Comparison of ENCODE assay signal across 13 cellular contexts in the genomic region with DNA sequence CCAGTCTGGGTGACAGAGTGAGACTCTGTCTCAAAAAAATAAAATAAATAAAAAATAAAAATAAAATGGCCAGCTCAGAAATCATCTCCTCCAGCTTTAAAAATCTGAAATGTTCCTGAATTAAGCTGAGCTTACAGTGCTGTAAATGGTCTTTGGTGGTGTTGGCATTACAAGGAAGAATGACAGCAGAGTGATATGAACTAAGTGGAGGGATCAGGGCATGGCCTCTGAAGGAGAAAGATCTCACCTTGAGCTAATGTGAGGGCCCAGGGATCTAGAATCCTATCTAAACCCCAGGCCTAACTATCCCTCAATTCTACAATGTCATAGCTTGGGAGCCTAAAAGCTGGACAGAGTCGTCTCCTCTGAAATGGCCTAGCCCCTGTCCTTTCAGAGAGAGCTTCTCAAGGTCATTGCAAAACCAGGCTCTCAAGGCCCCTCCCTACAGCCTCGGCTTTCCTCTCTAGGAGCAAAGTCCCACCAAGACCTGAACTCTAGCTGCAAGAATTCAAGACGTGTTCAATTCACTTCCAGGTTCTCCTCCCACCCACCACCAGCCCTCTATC.
"Had no signal": no experiment of that assay in that cellular context is flagged by ENCODE, and none has a peak within 500 bp of the region (broad histone marks: within the 10 kb centered on the region; RNA-seq: fewer than 3 reads in every experiment).

No MANE protein-coding gene starts in this region.

- H3K27me3 Mint-ChIP-seq: activated naive CD4-positive, alpha-beta T cell treated with anti-CD3 and anti-CD28 coated beads, Interleukin-2, amount 10 ng/mL, durations not matched to agents 7 days and 5 days; stimulated activated naive CD8-positive, alpha-beta T cell treated with anti-CD3 and anti-CD28 coated beads, Interleukin-15, Interleukin-2, amounts not matched to agents 100 ng/mL and 50 ng/mL, for 24 hours had no signal

- H3K9me3 ChIP-seq: gastrocnemius medialis, heart right ventricle had no signal

- H3K27ac ChIP-seq: epithelial cell of prostate, gastrocnemius medialis had no signal

- H3K4me3 Mint-ChIP-seq: activated naive CD4-positive, alpha-beta T cell treated with anti-CD3 and anti-CD28 coated beads, Interleukin-2, amount 10 ng/mL, durations not matched to agents 7 days and 5 days; dendritic cell treated with granulocyte-macrophage colony-stimulating factor and Interleukin-4, amounts not matched to agents 40 ng/mL and 50 ng/mL, for 4 days; effector memory CD8-positive, alpha-beta T cell; naive thymus-derived CD4-positive, alpha-beta T cell; stimulated activated naive CD8-positive, alpha-beta T cell treated with anti-CD3 and anti-CD28 coated beads, Interleukin-15, Interleukin-2, amounts not matched to agents 100 ng/mL and 50 ng/mL, for 24 hours; T-helper 17 cell had no signal

- ATAC-seq: activated CD4-positive, CD25-positive, alpha-beta regulatory T cell treated with anti-CD3 and anti-CD28 coated beads, Interleukin-2, amount 50 U/mL, for 24 hours; effector memory CD8-positive, alpha-beta T cell; gastrocnemius medialis; naive thymus-derived CD4-positive, alpha-beta T cell; T-helper 17 cell had no signal

- H3K4me1 ChIP-seq: gastrocnemius medialis had no signal

- H3K27me3 ChIP-seq: gastrocnemius medialis had no signal

- H3K36me3 ChIP-seq: gastrocnemius medialis, heart right ventricle had no signal

- H3K36me3 Mint-ChIP-seq: activated naive CD4-positive, alpha-beta T cell treated with anti-CD3 and anti-CD28 coated beads, Interleukin-2, amount 10 ng/mL, durations not matched to agents 7 days and 5 days; naive thymus-derived CD4-positive, alpha-beta T cell had no signal

- DNase-seq: activated naive CD4-positive, alpha-beta T cell treated with anti-CD3 and anti-CD28 coated beads, Interleukin-2, amount 10 ng/mL, durations not matched to agents 7 days and 5 days; effector memory CD8-positive, alpha-beta T cell; gastrocnemius medialis; heart right ventricle; naive thymus-derived CD4-positive, alpha-beta T cell; stimulated activated CD4-positive, alpha-beta T cell treated with anti-CD3 and anti-CD28 coated beads, Interleukin-15, amount 100 ng/mL, for 24 hours; stimulated activated CD4-positive, alpha-beta T cell treated with anti-CD3 and anti-CD28 coated beads, Interleukin-4, amount 100 ng/mL, for 24 hours; T-helper 17 cell had no signal

- H3K9me3 Mint-ChIP-seq: activated naive CD4-positive, alpha-beta T cell treated with anti-CD3 and anti-CD28 coated beads, Interleukin-2, amount 10 ng/mL, durations not matched to agents 7 days and 5 days; activated T-helper 2 cell treated with anti-CD3 and anti-CD28 coated beads, Interferon-gamma antibody, Interleukin-2, Interleukin-4, amounts not matched to agents 10 μg/mL and 5 μg/mL and 100 μg/mL, durations not matched to agents 14 hours and 24 hours and 36 hours; dendritic cell treated with granulocyte-macrophage colony-stimulating factor and Interleukin-4, amounts not matched to agents 40 ng/mL and 50 ng/mL, for 4 days; stimulated activated naive CD8-positive, alpha-beta T cell treated with anti-CD3 and anti-CD28 coated beads, Interleukin-15, Interleukin-2, amounts not matched to agents 100 ng/mL and 50 ng/mL, for 24 hours had no signal

- H3K4me1 Mint-ChIP-seq: activated naive CD4-positive, alpha-beta T cell treated with anti-CD3 and anti-CD28 coated beads, Interleukin-2, amount 10 ng/mL, durations not matched to agents 7 days and 5 days; naive thymus-derived CD4-positive, alpha-beta T cell had no signal

- H3K27ac Mint-ChIP-seq: activated naive CD4-positive, alpha-beta T cell treated with anti-CD3 and anti-CD28 coated beads, Interleukin-2, amount 10 ng/mL, durations not matched to agents 7 days and 5 days; activated T-helper 2 cell treated with anti-CD3 and anti-CD28 coated beads, Interferon-gamma antibody, Interleukin-2, Interleukin-4, amounts not matched to agents 10 μg/mL and 5 μg/mL and 100 μg/mL, durations not matched to agents 14 hours and 24 hours and 36 hours; dendritic cell treated with granulocyte-macrophage colony-stimulating factor and Interleukin-4, amounts not matched to agents 40 ng/mL and 50 ng/mL, for 4 days; effector memory CD8-positive, alpha-beta T cell; naive thymus-derived CD4-positive, alpha-beta T cell; stimulated activated naive CD8-positive, alpha-beta T cell treated with anti-CD3 and anti-CD28 coated beads, Interleukin-15, Interleukin-2, amounts not matched to agents 100 ng/mL and 50 ng/mL, for 24 hours; T-helper 17 cell had no signal

- H3K4me3 ChIP-seq: gastrocnemius medialis, heart right ventricle had no signal
